30 cellular contexts compared by ENCODE assay signal in genomic region chr1:21164266-21164665, GRCh38.
"Had no signal": no experiment of that assay in that cellular context is flagged by ENCODE, and none has a peak within 500 bp of the region (broad histone marks: within the 10 kb centered on the region; RNA-seq: fewer than 3 reads in every experiment).

No MANE protein-coding gene starts in this region.

- H3K27me3 Mint-ChIP-seq: activated CD4-positive, alpha-beta memory T cell treated with anti-CD3 and anti-CD28 coated beads, Interleukin-2, amount 10 ng/mL, durations not matched to agents 7 days and 5 days; activated CD8-positive, alpha-beta memory T cell treated with anti-CD3 and anti-CD28 coated beads, Interleukin-2, amount 10 ng/mL, durations not matched to agents 7 days and 5 days; activated naive CD8-positive, alpha-beta T cell treated with anti-CD3 and anti-CD28 coated beads for 36 hours had no signal

- H3K9me3 Mint-ChIP-seq: activated CD4-positive, alpha-beta memory T cell treated with anti-CD3 and anti-CD28 coated beads, Interleukin-2, amount 10 ng/mL, durations not matched to agents 7 days and 5 days; activated naive CD8-positive, alpha-beta T cell treated with anti-CD3 and anti-CD28 coated beads for 36 hours had no signal

- H3K4me2 ChIP-seq: KMS-11, PC-9 had no signal

- H3K4me3 Mint-ChIP-seq: activated CD4-positive, alpha-beta memory T cell treated with anti-CD3 and anti-CD28 coated beads, Interleukin-2, amount 10 ng/mL, durations not matched to agents 7 days and 5 days; activated CD8-positive, alpha-beta memory T cell treated with anti-CD3 and anti-CD28 coated beads, Interleukin-2, amount 10 ng/mL, durations not matched to agents 7 days and 5 days; activated naive CD8-positive, alpha-beta T cell treated with anti-CD3 and anti-CD28 coated beads for 36 hours had no signal

- H3K4me3 ChIP-seq: PC-9 had no signal

- H3K9ac ChIP-seq: KMS-11 had no signal

- H3K27me3 ChIP-seq: brain microvascular endothelial cell had no signal

- H3K27ac Mint-ChIP-seq: activated CD4-positive, alpha-beta memory T cell treated with anti-CD3 and anti-CD28 coated beads, Interleukin-2, amount 10 ng/mL, durations not matched to agents 7 days and 5 days; activated CD8-positive, alpha-beta memory T cell treated with anti-CD3 and anti-CD28 coated beads, Interleukin-2, amount 10 ng/mL, durations not matched to agents 7 days and 5 days; activated naive CD8-positive, alpha-beta T cell treated with anti-CD3 and anti-CD28 coated beads for 36 hours had no signal

- DNase-seq: activated CD4-positive, alpha-beta memory T cell treated with anti-CD3 and anti-CD28 coated beads, Interleukin-2, amount 10 ng/mL, durations not matched to agents 7 days and 5 days; activated CD4-positive, alpha-beta T cell treated with anti-CD3 and anti-CD28 coated beads for 1 hour; activated CD4-positive, alpha-beta T cell treated with anti-CD3 and anti-CD28 coated beads for 48 hours; activated CD4-positive, CD25-positive, alpha-beta regulatory T cell; activated CD8-positive, alpha-beta memory T cell treated with anti-CD3 and anti-CD28 coated beads for 24 hours; activated CD8-positive, alpha-beta memory T cell treated with anti-CD3 and anti-CD28 coated beads, Interleukin-2, amount 10 ng/mL, durations not matched to agents 7 days and 5 days; activated CD8-positive, alpha-beta memory T cell treated with anti-CD3 and anti-CD28 coated beads, Interleukin-2, amount 50 U/mL, for 48 hours; activated effector memory CD4-positive, alpha-beta T cell treated with anti-CD3 and anti-CD28 coated beads, Interleukin-2, amount 50 U/mL, for 16 hours; activated naive CD4-positive, alpha-beta T cell; activated naive CD4-positive, alpha-beta T cell treated with anti-CD3 and anti-CD28 coated beads, Interleukin-2, amount 50 U/mL, for 16 hours; activated naive CD8-positive, alpha-beta T cell treated with anti-CD3 and anti-CD28 coated beads for 36 hours; activated T-cell treated with anti-CD3 and anti-CD28 coated beads, Interleukin-2, amount 50 U/mL, for 48 hours; amniotic stem cell; aorta; brain microvascular endothelial cell; central memory CD4-positive, alpha-beta T cell; MM.1S; MV-4-11; NCI-H1092; NCI-H1436 treated with DMSO at 0.1 percent for 48 hours; NCI-H1694 treated with DMSO at 0.1 percent for 48 hours; NCI-H2171 treated with DMSO at 0.1 percent for 48 hours; NCI-H2227 treated with DMSO at 0.1 percent for 48 hours; NCI-H524 treated with DMSO at 0.1 percent for 48 hours; PC-9; T1000; WERI-Rb-1 had no signal

- H2AFZ ChIP-seq: PC-9 had no signal

- H3K27ac ChIP-seq: brain microvascular endothelial cell, KMS-11, PC-9, WERI-Rb-1 had no signal

- FAIRE-seq: RCC 7860 had no signal

- ATAC-seq: activated CD8-positive, alpha-beta memory T cell treated with anti-CD3 and anti-CD28 coated beads, Interleukin-2, amount 10 ng/mL, durations not matched to agents 7 days and 5 days; Right ventricle myocardium inferior had no signal
